Comparison of ENCODE assay signal across 1 cellular context in genomic region chr2:135227386-135227785, GRCh38.
TF ChIP-seq lines count a peak whose summit lies in the region.

No MANE protein-coding gene starts in this region.

TF ChIP-seq in IMR-90, 13 proteins besides CTCF, POLR2A, EP300 and RAD21 (continued from another document):
- TF ChIP-seq, protein P1, sequence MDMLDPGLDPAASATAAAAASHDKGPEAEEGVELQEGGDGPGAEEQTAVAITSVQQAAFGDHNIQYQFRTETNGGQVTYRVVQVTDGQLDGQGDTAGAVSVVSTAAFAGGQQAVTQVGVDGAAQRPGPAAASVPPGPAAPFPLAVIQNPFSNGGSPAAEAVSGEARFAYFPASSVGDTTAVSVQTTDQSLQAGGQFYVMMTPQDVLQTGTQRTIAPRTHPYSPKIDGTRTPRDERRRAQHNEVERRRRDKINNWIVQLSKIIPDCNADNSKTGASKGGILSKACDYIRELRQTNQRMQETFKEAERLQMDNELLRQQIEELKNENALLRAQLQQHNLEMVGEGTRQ (IDR thresholded peaks at IDR 0.05; ENCODE audit: low read depth, low read length): no peak
- TF ChIP-seq NFE2L2 (IDR thresholded peaks at IDR 0.05; ENCODE audit: low read depth, low read length) (no peak), RFX5 (IDR thresholded peaks at IDR 0.05; ENCODE audit: low read depth, low read length) (no peak), BHLHE40 (IDR thresholded peaks at IDR 0.05; ENCODE audit: low read depth, low read length) (no peak)
- TF ChIP-seq, protein P2, sequence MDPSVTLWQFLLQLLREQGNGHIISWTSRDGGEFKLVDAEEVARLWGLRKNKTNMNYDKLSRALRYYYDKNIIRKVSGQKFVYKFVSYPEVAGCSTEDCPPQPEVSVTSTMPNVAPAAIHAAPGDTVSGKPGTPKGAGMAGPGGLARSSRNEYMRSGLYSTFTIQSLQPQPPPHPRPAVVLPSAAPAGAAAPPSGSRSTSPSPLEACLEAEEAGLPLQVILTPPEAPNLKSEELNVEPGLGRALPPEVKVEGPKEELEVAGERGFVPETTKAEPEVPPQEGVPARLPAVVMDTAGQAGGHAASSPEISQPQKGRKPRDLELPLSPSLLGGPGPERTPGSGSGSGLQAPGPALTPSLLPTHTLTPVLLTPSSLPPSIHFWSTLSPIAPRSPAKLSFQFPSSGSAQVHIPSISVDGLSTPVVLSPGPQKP (IDR thresholded peaks at IDR 0.05; ENCODE audit: borderline replicate concordance, low read depth, low read length): no peak
